Comparison of ENCODE assay signal across 8 cellular contexts in genomic region chr14:77320238-77320935, GRCh38. TPM values are rescaled to one million over a fixed set of nuclear protein-coding genes. Genes with fewer than 3 reads are reported as not detected.
A peak's percentile ranks its signal among the peaks of the same experiment; 100 is the strongest.
DNase-seq lines count a peak whose midpoint lies in the region; ATAC-seq, FAIRE-seq and TF ChIP-seq lines count a peak whose summit lies in the region.

Gene POMT2, minus strand, starts transcription at chr14:77320883. Its CDS starts 202 bp downstream, at chr14:77320681.

- H3K27me3 ChIP-seq in ACC112 (ENCODE audit: insufficient read depth, low read length), result no peaks in the 10 kb centered on the region
- no peaks in the 10 kb centered on the region for H3K27me3 ChIP-seq in breast epithelium
- H3K27me3 ChIP-seq in small intestine (ENCODE audit: control insufficient read depth in 2 of 2, insufficient read depth in 2 of 2, low read length in 2 of 2), result no peaks in the 10 kb centered on the region

- H3K9me3 ChIP-seq in breast epithelium (no peaks in the 10 kb centered on the region), iPS-18c (ENCODE audit: control insufficient read depth, insufficient read depth, low read length) (peaks cover 1% of the 10 kb centered on the region), small intestine (ENCODE audit: control insufficient read depth, low read depth) (no peaks in the 10 kb centered on the region)

- TF ChIP-seq POLR2A in breast epithelium (IDR thresholded peaks at IDR 0.05), result peak; percentile 69

- peak; percentile 88 for DNase-seq in NCI-H2171 treated with DMSO at 0.1 percent for 48 hours (lab: John Stamatoyannopoulos, UW)
- DNase-seq in breast epithelium (ENCODE audit: low spot score in 2 of 2), result peak; percentile 93 to 97
- peak; percentile 91 for DNase-seq in small intestine

- WGBS in small intestine, 3 donors, result 0 to 1% (median 1%) methylated on average over 58 to 69 of the region's 69 CpGs

- H2AFZ ChIP-seq in ACC112 (ENCODE audit: low read length, unreplicated experiment), result peak within 1 kb of the TSS; percentile 98

- no peak for FAIRE-seq in small intestine (lab: Jason Lieb, UNC)

- peaks cover 14% of the 10 kb centered on the region for H3K4me1 ChIP-seq in ACC112 (ENCODE audit: control insufficient read depth, insufficient read depth, low read length, unreplicated experiment)
- peaks cover 13 to 31% of the 10 kb centered on the region in 2 donors for H3K4me1 ChIP-seq in breast epithelium
- H3K4me1 ChIP-seq in small intestine (ENCODE audit: control insufficient read depth in 2 of 2, insufficient read depth in 1 of 2, low read depth in 1 of 2, low read length in 1 of 2), result peaks cover 0 to 3% of the 10 kb centered on the region in 2 donors

- H3K27ac ChIP-seq in ACC112 (ENCODE audit: low read depth, low read length) (peak within 1 kb of the TSS; percentile 82), VCaP (peak within 1 kb of the TSS; percentile 90), breast epithelium (peak within 1 kb of the TSS; percentile 96 to 98), small intestine (ENCODE audit: low read depth in 1 of 2, low read length in 1 of 2) (peak within 1 kb of the TSS; percentile 88 to 92)

- intact Hi-C loops in breast epithelium (cut with DNase I; ENCODE audit: low total_unique reads), result no loop called here

- TF ChIP-seq CTCF in VCaP (conservative IDR thresholded peaks at IDR 0.05), result peak; percentile 56
- peak in 2 of 3 donors; percentile 40 to 54 for TF ChIP-seq CTCF in breast epithelium (IDR thresholded peaks at IDR 0.05)

- no peaks in the 10 kb centered on the region for H3K36me3 ChIP-seq in ACC112 (ENCODE audit: insufficient read depth, low read length)
- H3K36me3 ChIP-seq in breast epithelium, result no peaks in the 10 kb centered on the region
- no peaks in the 10 kb centered on the region for H3K36me3 ChIP-seq in small intestine (ENCODE audit: control insufficient read depth in 2 of 2, insufficient read depth in 2 of 2, low read length in 2 of 2)

- H3K4me3 ChIP-seq in ACC112 (ENCODE audit: low read depth, low read length), result peak within 1 kb of the TSS; percentile 93
- H3K4me3 ChIP-seq in breast epithelium, result peak within 1 kb of the TSS; percentile 90 to 96 (median 92)
- peak within 1 kb of the TSS; percentile 100 for H3K4me3 ChIP-seq in iPS-18c (ENCODE audit: insufficient read depth, low read depth, low read length)
- peak within 1 kb of the TSS; percentile 59 to 89 for H3K4me3 ChIP-seq in small intestine (ENCODE audit: low read depth in 1 of 2, low read length in 2 of 2)

- ATAC-seq in GM18858 (IDR thresholded peaks at IDR 0.05; ENCODE audit: unreplicated experiment), result peak; percentile 53
- ATAC-seq in HG03095 (IDR thresholded peaks at IDR 0.05; ENCODE audit: unreplicated experiment), result peak; percentile 62

- peaks cover 20% of the 10 kb centered on the region for H3K79me2 ChIP-seq in ACC112 (ENCODE audit: control insufficient read depth, insufficient read depth, low read length, unreplicated experiment)

RNA-seq across cellular contexts. Expression of gene POMT2, which starts in this region (rescaled TPM):
- 10 to 100 TPM; 16.8 to 30.3 (median 25.2) TPM for total RNA-seq in breast epithelium
- polyA plus RNA-seq in small intestine, result 10 to 100 TPM in 2 of 3 donors, 1 to 10 TPM in 1; 9.7 to 11.2 (median 10.1) TPM

Comparison
In these comparisons a context has a peak if more than half of its experiments do, and no peak if none do; other contexts are left out.
1. Peak in every context shown above with its lines: DNase-seq, ATAC-seq, H3K4me3 ChIP-seq and H3K27ac ChIP-seq.